21 cellular contexts compared by ENCODE assay signal in the genomic region with DNA sequence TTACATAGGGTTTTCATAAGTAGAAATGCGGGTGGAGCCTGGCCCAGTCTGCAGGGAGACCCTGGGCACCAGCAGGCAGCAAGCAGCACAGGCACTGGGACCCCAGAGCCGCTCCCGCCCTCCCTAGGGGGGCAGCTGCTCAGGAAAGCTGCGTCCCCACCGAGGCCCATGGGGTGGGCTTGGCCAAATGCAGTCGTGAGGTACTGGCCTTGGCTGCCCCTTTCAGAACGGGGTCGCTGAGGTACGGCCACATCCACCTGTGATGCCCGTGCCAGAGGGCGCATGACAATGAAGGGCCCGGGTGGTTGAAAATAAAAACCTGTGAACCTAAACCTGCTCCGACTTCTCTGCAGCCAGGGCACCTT. TPM values are rescaled to one million over a fixed set of nuclear protein-coding genes. Genes with fewer than 3 reads are reported as not detected.
"Had no signal": no experiment of that assay in that cellular context is flagged by ENCODE, and none has a peak within 500 bp of the region (broad histone marks: within the 10 kb centered on the region; RNA-seq: fewer than 3 reads in every experiment).

No MANE protein-coding gene starts in this region.

- H3K4me3 Mint-ChIP-seq: activated B cell treated with CpG ODN at 0.5 μM for 24 hours; activated CD4-positive, alpha-beta memory T cell treated with anti-CD3 and anti-CD28 coated beads, Interleukin-2, amount 10 ng/mL, durations not matched to agents 7 days and 5 days; activated CD8-positive, alpha-beta memory T cell treated with anti-CD3 and anti-CD28 coated beads, Interleukin-2, amount 10 ng/mL, durations not matched to agents 7 days and 5 days; activated naive CD4-positive, alpha-beta T cell treated with anti-CD3 and anti-CD28 coated beads, Interleukin-2, amount 10 ng/mL, durations not matched to agents 7 days and 5 days; mesothelial cell of epicardium; stimulated activated effector memory CD8-positive, alpha-beta T cell treated with anti-CD3 and anti-CD28 coated beads, Interleukin-12 subunit alpha, Interleukin-12 subunit beta, amount 100 ng/mL, for 72 hours had no signal

- H3K27me3 ChIP-seq: ascending aorta, esophagus muscularis mucosa, right atrium auricular region, stomach, vagina had no signal

- DNase-seq: activated B cell treated with CpG ODN at 0.5 μM for 24 hours; activated CD4-positive, alpha-beta memory T cell treated with anti-CD3 and anti-CD28 coated beads, Interleukin-2, amount 10 ng/mL, durations not matched to agents 7 days and 5 days; activated CD4-positive, alpha-beta T cell treated with anti-CD3 and anti-CD28 coated beads for 4 hours; activated CD8-positive, alpha-beta memory T cell treated with anti-CD3 and anti-CD28 coated beads, Interleukin-2, amount 10 ng/mL, durations not matched to agents 7 days and 5 days; cerebellar nuclear complex; effector CD4-positive, alpha-beta T cell; stimulated activated CD4-positive, alpha-beta T cell treated with anti-CD3 and anti-CD28 coated beads, Interleukin-4, amount 100 ng/mL, for 24 hours; T-helper 9 cell; trophoblast cell had no signal

- H3K4me3 ChIP-seq: ascending aorta, esophagus muscularis mucosa, prostate gland, right atrium auricular region, skin epidermis, stomach, vagina had no signal

- H3K4me1 Mint-ChIP-seq: activated CD4-positive, alpha-beta memory T cell treated with anti-CD3 and anti-CD28 coated beads, Interleukin-2, amount 10 ng/mL, durations not matched to agents 7 days and 5 days; activated CD8-positive, alpha-beta memory T cell treated with anti-CD3 and anti-CD28 coated beads, Interleukin-2, amount 10 ng/mL, durations not matched to agents 7 days and 5 days; activated naive CD4-positive, alpha-beta T cell treated with anti-CD3 and anti-CD28 coated beads, Interleukin-2, amount 10 ng/mL, durations not matched to agents 7 days and 5 days had no signal

- H3K4me1 ChIP-seq: ascending aorta, prostate gland, vagina had no signal

- H3K36me3 ChIP-seq: prostate gland had no signal

- H3K27ac Mint-ChIP-seq: activated B cell treated with CpG ODN at 0.5 μM for 24 hours; activated CD4-positive, alpha-beta memory T cell treated with anti-CD3 and anti-CD28 coated beads, Interleukin-2, amount 10 ng/mL, durations not matched to agents 7 days and 5 days; activated CD8-positive, alpha-beta memory T cell treated with anti-CD3 and anti-CD28 coated beads, Interleukin-2, amount 10 ng/mL, durations not matched to agents 7 days and 5 days; activated naive CD4-positive, alpha-beta T cell treated with anti-CD3 and anti-CD28 coated beads, Interleukin-2, amount 10 ng/mL, durations not matched to agents 7 days and 5 days; activated T-helper 2 cell treated with anti-CD3 and anti-CD28 coated beads, Interferon-gamma antibody, Interleukin-2, Interleukin-4, amounts not matched to agents 10 μg/mL and 5 μg/mL and 100 μg/mL, durations not matched to agents 14 hours and 24 hours and 36 hours; mesothelial cell of epicardium; stimulated activated effector memory CD8-positive, alpha-beta T cell treated with anti-CD3 and anti-CD28 coated beads, Interleukin-12 subunit alpha, Interleukin-12 subunit beta, amount 100 ng/mL, for 72 hours had no signal

- H3K36me3 Mint-ChIP-seq: activated CD8-positive, alpha-beta memory T cell treated with anti-CD3 and anti-CD28 coated beads, Interleukin-2, amount 10 ng/mL, durations not matched to agents 7 days and 5 days; activated naive CD4-positive, alpha-beta T cell treated with anti-CD3 and anti-CD28 coated beads, Interleukin-2, amount 10 ng/mL, durations not matched to agents 7 days and 5 days; mesothelial cell of epicardium; stimulated activated effector memory CD8-positive, alpha-beta T cell treated with anti-CD3 and anti-CD28 coated beads, Interleukin-12 subunit alpha, Interleukin-12 subunit beta, amount 100 ng/mL, for 72 hours had no signal

- H3K9me3 ChIP-seq: ascending aorta, esophagus muscularis mucosa, prostate gland, right atrium auricular region, stomach, vagina had no signal

- H3K27ac ChIP-seq: ascending aorta, esophagus muscularis mucosa, prostate gland, right atrium auricular region, skin epidermis, stomach, vagina had no signal

- H3K9me3 Mint-ChIP-seq: activated B cell treated with CpG ODN at 0.5 μM for 24 hours; activated CD4-positive, alpha-beta memory T cell treated with anti-CD3 and anti-CD28 coated beads, Interleukin-2, amount 10 ng/mL, durations not matched to agents 7 days and 5 days; activated naive CD4-positive, alpha-beta T cell treated with anti-CD3 and anti-CD28 coated beads, Interleukin-2, amount 10 ng/mL, durations not matched to agents 7 days and 5 days; activated T-helper 2 cell treated with anti-CD3 and anti-CD28 coated beads, Interferon-gamma antibody, Interleukin-2, Interleukin-4, amounts not matched to agents 10 μg/mL and 5 μg/mL and 100 μg/mL, durations not matched to agents 14 hours and 24 hours and 36 hours; mesothelial cell of epicardium; stimulated activated effector memory CD8-positive, alpha-beta T cell treated with anti-CD3 and anti-CD28 coated beads, Interleukin-12 subunit alpha, Interleukin-12 subunit beta, amount 100 ng/mL, for 72 hours had no signal

- ATAC-seq: activated CD8-positive, alpha-beta memory T cell treated with anti-CD3 and anti-CD28 coated beads, Interleukin-2, amount 10 ng/mL, durations not matched to agents 7 days and 5 days; stimulated activated effector memory CD8-positive, alpha-beta T cell treated with anti-CD3 and anti-CD28 coated beads, Interleukin-12 subunit alpha, Interleukin-12 subunit beta, amount 100 ng/mL, for 72 hours had no signal

- H3K27me3 Mint-ChIP-seq: activated B cell treated with CpG ODN at 0.5 μM for 24 hours; activated CD4-positive, alpha-beta memory T cell treated with anti-CD3 and anti-CD28 coated beads, Interleukin-2, amount 10 ng/mL, durations not matched to agents 7 days and 5 days; activated CD8-positive, alpha-beta memory T cell treated with anti-CD3 and anti-CD28 coated beads, Interleukin-2, amount 10 ng/mL, durations not matched to agents 7 days and 5 days had no signal

RNA-seq across cellular contexts. Expression of gene SLC26A1, which starts 44.3 kb away (rescaled TPM):
- total RNA-seq: activated B cell treated with CpG ODN at 0.5 μM for 24 hours; activated CD8-positive, alpha-beta memory T cell treated with anti-CD3 and anti-CD28 coated beads, Interleukin-2, amount 10 ng/mL, durations not matched to agents 7 days and 5 days; ascending aorta; endothelial cell of umbilical vein; right atrium auricular region had no signal
